8 cellular contexts compared by ENCODE assay signal in the genomic region with DNA sequence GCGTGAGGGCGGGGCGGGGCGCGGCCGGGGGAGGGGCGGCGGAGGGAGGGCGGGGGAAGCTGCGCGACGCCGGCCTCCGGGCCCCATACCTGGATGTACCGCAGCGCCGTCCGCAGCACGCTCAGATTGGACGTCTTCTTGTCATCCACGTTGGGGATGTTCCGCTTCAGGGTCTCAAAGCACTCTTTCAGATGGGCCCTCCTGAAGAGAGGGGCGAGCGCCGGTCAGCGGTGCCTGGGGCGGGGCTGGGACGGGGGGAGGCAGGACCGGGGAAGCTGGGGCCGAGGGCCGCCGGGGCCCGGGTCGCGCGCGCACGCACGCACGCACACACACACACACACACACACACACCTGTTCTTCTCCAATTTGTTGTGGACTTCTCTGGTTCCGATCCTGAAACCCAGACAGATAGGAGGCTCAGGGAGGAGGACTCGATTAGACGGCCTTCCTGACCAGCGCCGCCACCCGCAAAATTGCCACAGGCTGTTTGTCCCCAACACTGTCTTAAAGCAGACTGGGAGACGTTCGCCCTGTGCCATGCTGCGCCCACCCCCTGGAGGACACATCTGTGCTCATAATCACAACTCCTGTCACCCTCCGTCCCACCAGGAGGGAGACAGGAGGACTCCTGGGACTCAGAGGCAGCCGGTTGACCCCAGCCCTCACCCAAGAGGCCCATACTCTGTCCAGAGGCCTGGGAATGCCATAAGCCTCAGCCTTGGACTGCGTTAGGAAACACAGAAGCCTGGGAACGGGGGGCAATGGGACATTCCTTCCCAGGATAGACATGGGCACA. TPM values are rescaled to one million over a fixed set of nuclear protein-coding genes. Genes with fewer than 3 reads are reported as not detected.
DNase-seq lines count a peak whose midpoint lies in the region; FAIRE-seq and TF ChIP-seq lines count a peak whose summit lies in the region.

No MANE protein-coding gene starts in this region.

- CTCF ChIA-PET in RWPE1 (lab: Yijun Ruan, JAX) = interaction anchor here (0.6 to 3.0 kb wide), 2 partner anchors 11 to 1451 kb away, joined by 4 to 21 read pairs; no protein-coding TSS in a partner anchor

- H3K27ac ChIP-seq in RWPE1 = peak overlapping the region; percentile 99
- H3K27ac ChIP-seq in esophagus squamous epithelium = peak overlapping the region; percentile 100

- intact Hi-C loops in esophagus squamous epithelium (cut with DNase I) (no loop called here), posterior vena cava (cut with DNase I) (no loop called here)

- 0 out of 2 replicates have a peak, but pooled peaks cover 1% of the 10 kb centered on the region for H3K36me3 ChIP-seq in GM06990 (ENCODE audit: control insufficient read depth, insufficient read depth, low read length)
- H3K36me3 ChIP-seq in esophagus squamous epithelium = peaks cover 0 to 20% (median 4%) of the 10 kb centered on the region in 3 donors

- FAIRE-seq in D721Med (lab: Jason Lieb, UNC) (no peak), GM19239 (lab: Jason Lieb, UNC) (no peak)

- no peaks in the 10 kb centered on the region for H3K27me3 ChIP-seq in GM06990 (replicated peaks; ENCODE audit: control insufficient read depth, insufficient read depth, low read length)
- H3K27me3 ChIP-seq in esophagus squamous epithelium = no peaks in the 10 kb centered on the region

- no peak for DNase-seq in GM06990 (ENCODE audit: extremely low read depth, insufficient read length)
- no peak for DNase-seq in RWPE1 (ENCODE audit: low spot score)
- no peak for DNase-seq in esophagus squamous epithelium (lab: John Stamatoyannopoulos, UW)
- peak; percentile 81 for DNase-seq in posterior vena cava (ENCODE audit: low spot score)
- no peak for DNase-seq in D721Med (ENCODE audit: insufficient read length, low spot score)
- DNase-seq in GM19239 (ENCODE audit: insufficient read length, low spot score) = no peak
- no peak for DNase-seq in NCI-H774 (lab: John Stamatoyannopoulos, UW)
- no peak for DNase-seq in AG08396 (ENCODE audit: low spot score)

- peak overlapping the region; percentile 59 for H3K4me3 ChIP-seq in GM06990 (replicated peaks; ENCODE audit: low read depth, low read length)
- H3K4me3 ChIP-seq in esophagus squamous epithelium = peak overlapping the region; percentile 63 to 86 (median 67)

- no peak for TF ChIP-seq POLR2A in esophagus squamous epithelium (IDR thresholded peaks at IDR 0.05)

- WGBS in esophagus squamous epithelium, 2 donors = 43 to 47% methylated on average over 7 to 12 of the region's 53 CpGs

- POLR2A ChIA-PET in RWPE1 (lab: Yijun Ruan, JAX; ENCODE audit: low non-redundant PET) = no interaction called here

- TF ChIP-seq CTCF in GM06990 (IDR thresholded peaks at IDR 0.05; ENCODE audit: insufficient read depth, low read length, poor library complexity, severe bottlenecking) = no peak
- TF ChIP-seq CTCF in RWPE1 (conservative IDR thresholded peaks at IDR 0.05; ENCODE audit: low read depth) = no peak
- no peak for TF ChIP-seq CTCF in esophagus squamous epithelium (IDR thresholded peaks at IDR 0.05)
- no peak for TF ChIP-seq CTCF in D721Med (IDR thresholded peaks at IDR 0.05; ENCODE audit: insufficient read depth, missing control alignments)

- H3K9me3 ChIP-seq in esophagus squamous epithelium = no peaks in the 10 kb centered on the region

- H3K4me1 ChIP-seq in esophagus squamous epithelium = peaks cover 67 to 87% (median 76%) of the 10 kb centered on the region in 3 donors

RNA-seq across cellular contexts. Expression of gene MNT, which starts 6.7 kb away (rescaled TPM):
- 10 to 100 TPM in 3 of 4 donors, 1 to 10 TPM in 1; 7.2 to 23.0 (median 17.4) TPM for total RNA-seq in esophagus squamous epithelium
- total RNA-seq in posterior vena cava = 10 to 100 TPM; 26.0 to 27.2 TPM

RNA-seq across cellular contexts. Expression of gene SGSM2, which starts 56.9 kb away (rescaled TPM):
- total RNA-seq in esophagus squamous epithelium (10 to 100 TPM; 24.3 to 67.9 (median 35.3) TPM), posterior vena cava (10 to 100 TPM; 38.7 to 42.9 TPM)

RNA-seq across cellular contexts. Expression of gene TSR1, which starts 57.9 kb away (rescaled TPM):
- total RNA-seq in esophagus squamous epithelium (10 to 100 TPM; 20.3 to 70.2 (median 46.0) TPM), posterior vena cava (10 to 100 TPM; 20.8 to 24.0 TPM)
